In the genomic region with DNA sequence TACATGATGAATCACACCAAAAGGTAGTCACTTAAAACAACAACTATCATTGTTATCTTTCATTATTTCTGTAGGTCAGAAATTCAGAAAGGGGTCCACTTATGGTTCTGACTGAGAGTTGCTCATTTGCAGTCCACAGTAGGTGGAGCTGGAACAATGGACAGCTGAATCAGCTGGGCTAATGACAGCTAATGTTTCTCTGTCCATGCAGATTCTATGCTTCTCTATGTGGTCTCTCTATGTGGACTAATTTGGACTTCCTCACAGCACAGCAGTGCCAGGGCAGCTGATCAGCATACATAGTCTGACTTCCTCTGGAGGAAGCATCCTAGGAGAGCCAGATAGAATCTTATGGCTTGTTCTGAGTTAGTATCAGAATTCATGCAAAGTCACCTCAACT, we compare ENCODE assay signal across 16 cellular contexts.
DNase-seq lines count a peak whose midpoint lies in the region; FAIRE-seq and TF ChIP-seq lines count a peak whose summit lies in the region.
"Had no signal": no experiment of that assay in that cellular context is flagged by ENCODE, and none has a peak within 500 bp of the region (broad histone marks: within the 10 kb centered on the region; RNA-seq: fewer than 3 reads in every experiment).

No MANE protein-coding gene starts in this region.

- H4K5ac ChIP-seq in H1 (ENCODE audit: insufficient read length, low read depth, low read length): no peak overlapping the region

- H4K20me1 ChIP-seq in H1 (replicated peaks in 1 of 2; ENCODE audit: control insufficient read depth in 1 of 2, insufficient read depth in 2 of 2, low read length in 2 of 2): no peaks in the 10 kb centered on the region
- H4K20me1 ChIP-seq: BLaER1 had no signal

- H3K9me3 ChIP-seq in H1 (ENCODE audit: insufficient read depth in 2 of 2, low read depth in 1 of 2, low read length in 1 of 2): no peaks in the 10 kb centered on the region
- no peaks in the 10 kb centered on the region for H3K9me3 ChIP-seq in neuron (ENCODE audit: low read length)
- H3K9me3 ChIP-seq: upper lobe of left lung had no signal

- peaks cover 0 to 4% (median 2%) of the 10 kb centered on the region in 3 donors for H3K27me3 Mint-ChIP-seq in immature natural killer cell (ENCODE audit: low read depth in 3 of 3)
- H3K27me3 Mint-ChIP-seq: progenitor cell of endocrine pancreas had no signal

- no peak overlapping the region for H3K4me2 ChIP-seq in H1 (ENCODE audit: insufficient read depth in 1 of 2, low read depth in 2 of 2, low read length in 2 of 2)
- H3K4me2 ChIP-seq: BLaER1 had no signal

- no peak overlapping the region for H2BK15ac ChIP-seq in H1 (ENCODE audit: low read length)

- no peaks in the 10 kb centered on the region for H3K79me1 ChIP-seq in H1 (ENCODE audit: low read depth, low read length)

- no peak overlapping the region for H4K8ac ChIP-seq in H1 (ENCODE audit: extremely low read depth, insufficient read depth, low read length)

- CTCF ChIA-PET in H1 (lab: Charles Lee; ENCODE audit: partially characterized antibody): no interaction called here

- H2BK20ac ChIP-seq in H1 (ENCODE audit: low read length): peak overlapping the region; percentile 93; the same call in 1 of the 2 replicates

- H3K14ac ChIP-seq in H1 (ENCODE audit: insufficient read length): no peak overlapping the region

- no peak overlapping the region for H3K4ac ChIP-seq in H1 (replicated peaks; ENCODE audit: insufficient read length, low read depth, low read length)

- peaks cover 0 to 5% of the 10 kb centered on the region in 2 donors for H3K4me1 Mint-ChIP-seq in immature natural killer cell

- H3K9ac ChIP-seq in H1 (replicated peaks in 1 of 4; ENCODE audit: extremely low read depth in 1 of 4, low read depth in 3 of 4, low read length in 3 of 4): no peak overlapping the region
- H3K9ac ChIP-seq: BLaER1 had no signal

- H3K36me3 Mint-ChIP-seq in immature natural killer cell: no peaks in the 10 kb centered on the region

- no peak overlapping the region for H3K18ac ChIP-seq in H1 (ENCODE audit: extremely low read depth, low read length)

- FAIRE-seq in H1 (lab: Jason Lieb, UNC): no peak
- FAIRE-seq: frontal cortex had no signal

- TF ChIP-seq CTCF in HL-60 (IDR thresholded peaks at IDR 0.05; ENCODE audit: insufficient read depth, low read length) (no peak), H1 (IDR thresholded peaks at IDR 0.05; ENCODE audit: control extremely low read depth in 1 of 3, insufficient read depth in 1 of 3, low read depth in 1 of 3, low read length in 3 of 3) (no peak)

- H3K4me1 ChIP-seq in H1 (replicated peaks in 1 of 4; ENCODE audit: control insufficient read depth in 3 of 4, insufficient read depth in 4 of 4, low read length in 3 of 4): peaks cover 0 to 7% (median 3%) of the 10 kb centered on the region in 4 experiments; a peak in 3 of 7 replicates
- peaks cover 25% of the 10 kb centered on the region for H3K4me1 ChIP-seq in neuron (ENCODE audit: insufficient read depth, low read length)
- H3K4me1 ChIP-seq: BLaER1, upper lobe of left lung had no signal

- H3K4me3 Mint-ChIP-seq in immature natural killer cell: no peak overlapping the region

- no peak for TF ChIP-seq POLR2A in H1 (IDR thresholded peaks at IDR 0.05; ENCODE audit: control extremely low read depth in 1 of 2, low read depth in 2 of 2, low read length in 2 of 2)

- peak in 1 of 2 experiments; percentile 55 for DNase-seq in HL-60 (ENCODE audit: low read depth in 1 of 2, low spot score in 1 of 2)
- no peak for DNase-seq in H1 (ENCODE audit: low read depth in 1 of 2, low spot score in 2 of 2)
- DNase-seq in immature natural killer cell: no peak
- DNase-seq in OCI-M2 (lab: John Stamatoyannopoulos, UW; ENCODE audit: unreplicated experiment): no peak
- no peak for DNase-seq in stimulated activated CD4-positive, alpha-beta T cell treated with anti-CD3 and anti-CD28 coated beads, Interleukin-4, amount 100 ng/mL, for 24 hours
- DNase-seq: DMS79; dorsolateral prefrontal cortex; NCI-H2081 treated with DMSO at 0.1 percent for 48 hours; NCI-H82; stimulated activated CD4-positive, alpha-beta T cell treated with anti-CD3 and anti-CD28 coated beads, Interleukin-1b, Interleukin-23, amount 100 ng/mL, for 48 hours; upper lobe of left lung had no signal

- H3K79me2 ChIP-seq in H1 (ENCODE audit: control insufficient read depth in 1 of 2, insufficient read depth in 2 of 2, low read length in 2 of 2): no peaks in the 10 kb centered on the region

- POLR2A ChIA-PET in H1 (lab: Charles Lee; ENCODE audit: partially characterized antibody): no interaction called here

- peaks cover 1 to 13% (median 6%) of the 10 kb centered on the region in 6 donors for H3K9me3 Mint-ChIP-seq in immature natural killer cell

- no peak for TF ChIP-seq EP300 in H1 (IDR thresholded peaks at IDR 0.05; ENCODE audit: borderline replicate concordance in 1 of 2, low read depth in 2 of 2, low read length in 2 of 2)

- H3K23ac ChIP-seq in H1 (ENCODE audit: insufficient read length): no peak overlapping the region

- no peak overlapping the region for H2AK5ac ChIP-seq in H1 (ENCODE audit: low read depth, low read length)

- no peak overlapping the region for H3K4me3 ChIP-seq in HL-60 (replicated peaks; ENCODE audit: insufficient read depth, low read length)
- H3K4me3 ChIP-seq in H1 (ENCODE audit: extremely low read depth in 1 of 4, insufficient read depth in 2 of 4, low read depth in 3 of 4, low read length in 4 of 4): no peak overlapping the region
- no peak overlapping the region for H3K4me3 ChIP-seq in neuron (ENCODE audit: low read length)
- H3K4me3 ChIP-seq: BLaER1, dorsolateral prefrontal cortex, upper lobe of left lung had no signal

- no peak overlapping the region for H2BK120ac ChIP-seq in H1 (replicated peaks; ENCODE audit: low read depth, low read length)

- no peak overlapping the region for H3K56ac ChIP-seq in H1 (replicated peaks; ENCODE audit: insufficient read length, low read depth, low read length)

- H2AFZ ChIP-seq in H1 (ENCODE audit: low read length): no peak overlapping the region
- H2AFZ ChIP-seq in neuron (ENCODE audit: low read depth, low read length): peak overlapping the region; percentile 9

- H3K23me2 ChIP-seq in H1 (ENCODE audit: low read depth, low read length): no peaks in the 10 kb centered on the region

- no peak overlapping the region for H2BK12ac ChIP-seq in H1 (ENCODE audit: low read depth, low read length)

- H3K27ac Mint-ChIP-seq in immature natural killer cell: no peak overlapping the region
- H3K27ac Mint-ChIP-seq: progenitor cell of endocrine pancreas had no signal

- no peaks in the 10 kb centered on the region for H3K36me3 ChIP-seq in H1 (ENCODE audit: control insufficient read depth in 2 of 4, insufficient read depth in 4 of 4, low read length in 3 of 4)
- no peaks in the 10 kb centered on the region for H3K36me3 ChIP-seq in neuron (ENCODE audit: insufficient read depth, low read length)
- H3K36me3 ChIP-seq: BLaER1, upper lobe of left lung had no signal

- no peak overlapping the region for H4K91ac ChIP-seq in H1 (replicated peaks; ENCODE audit: insufficient read length, low read length)

- H2BK5ac ChIP-seq in H1 (ENCODE audit: low read depth, low read length): no peak overlapping the region

- H3K27me3 ChIP-seq in HL-60 (ENCODE audit: insufficient read depth, poor library complexity, severe bottlenecking): no peaks in the 10 kb centered on the region
- no peaks in the 10 kb centered on the region for H3K27me3 ChIP-seq in H1 (replicated peaks in 1 of 4; ENCODE audit: control insufficient read depth in 3 of 4, extremely low read depth in 1 of 4, insufficient read depth in 3 of 4, low read length in 3 of 4)
- H3K27me3 ChIP-seq in neuron (ENCODE audit: insufficient read depth, low read length): no peaks in the 10 kb centered on the region
- H3K27me3 ChIP-seq: BLaER1, upper lobe of left lung had no signal

- no peak for TF ChIP-seq RAD21 in H1 (IDR thresholded peaks at IDR 0.05 in 1 of 2, conservative IDR thresholded peaks at IDR 0.05 in 1 of 2; ENCODE audit: low read depth in 2 of 2, low read length in 2 of 2)

- H3K27ac ChIP-seq in HL-60 (replicated peaks) (peak overlapping the region; percentile 43), H1 (ENCODE audit: low read depth, low read length) (no peak overlapping the region)
- H3K27ac ChIP-seq: BLaER1, dorsolateral prefrontal cortex, upper lobe of left lung had no signal

TF ChIP-seq in PFSK-1, 5 proteins besides CTCF, POLR2A, EP300 and RAD21 (continues in another document):
- peak; percentile 77; the same call in 1 of the 2 replicates for TF ChIP-seq SIN3A (IDR thresholded peaks at IDR 0.05; ENCODE audit: borderline replicate concordance, insufficient read depth, low read length)
- TF ChIP-seq FOXP2 (optimal IDR thresholded peaks at IDR 0.05; ENCODE audit: borderline replicate concordance, extremely low read depth, extremely low read length, insufficient read depth): no peak

TF ChIP-seq in H1, 55 proteins besides CTCF, POLR2A, EP300 and RAD21:
- TF ChIP-seq CTBP2 (IDR thresholded peaks at IDR 0.05; ENCODE audit: borderline replicate concordance, insufficient read depth, insufficient read length, low read length): no peak
- TF ChIP-seq, protein P1, sequence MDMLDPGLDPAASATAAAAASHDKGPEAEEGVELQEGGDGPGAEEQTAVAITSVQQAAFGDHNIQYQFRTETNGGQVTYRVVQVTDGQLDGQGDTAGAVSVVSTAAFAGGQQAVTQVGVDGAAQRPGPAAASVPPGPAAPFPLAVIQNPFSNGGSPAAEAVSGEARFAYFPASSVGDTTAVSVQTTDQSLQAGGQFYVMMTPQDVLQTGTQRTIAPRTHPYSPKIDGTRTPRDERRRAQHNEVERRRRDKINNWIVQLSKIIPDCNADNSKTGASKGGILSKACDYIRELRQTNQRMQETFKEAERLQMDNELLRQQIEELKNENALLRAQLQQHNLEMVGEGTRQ (IDR thresholded peaks at IDR 0.05; ENCODE audit: low read length): no peak
- TF ChIP-seq SIN3A (conservative IDR thresholded peaks at IDR 0.05 in 1 of 2, IDR thresholded peaks at IDR 0.05 in 1 of 2; ENCODE audit: low read depth in 1 of 2, low read length in 2 of 2): no peak
- TF ChIP-seq KDM1A (IDR thresholded peaks at IDR 0.05; ENCODE audit: borderline replicate concordance, low read length): no peak
- no peak for TF ChIP-seq JUND (IDR thresholded peaks at IDR 0.05; ENCODE audit: low read length)
- no peak for TF ChIP-seq TAF1 (IDR thresholded peaks at IDR 0.05; ENCODE audit: low read depth, low read length)
- no peak for TF ChIP-seq HDAC2 (IDR thresholded peaks at IDR 0.05; ENCODE audit: borderline replicate concordance in 1 of 2, low read depth in 2 of 2, low read length in 2 of 2)
